Comparison of ENCODE assay signal across 18 cellular contexts in genomic region chr16:12518238-12519004, GRCh38.
"Had no signal": no experiment of that assay in that cellular context is flagged by ENCODE, and none has a peak within 500 bp of the region (broad histone marks: within the 10 kb centered on the region; RNA-seq: fewer than 3 reads in every experiment).

No MANE protein-coding gene starts in this region.

- H3K36me3 ChIP-seq: tibial artery, uterus had no signal

- H3K9me3 ChIP-seq: mucosa of descending colon, tibial artery, uterus had no signal

- H3K4me3 ChIP-seq: mucosa of descending colon, tibial artery, uterus had no signal

- H3K27ac ChIP-seq: tibial artery, uterus had no signal

- DNase-seq: activated B cell treated with CpG ODN at 0.5 μM for 24 hours; activated CD4-positive, alpha-beta memory T cell treated with anti-CD3 and anti-CD28 coated beads, Interleukin-2, amount 10 ng/mL, durations not matched to agents 7 days and 5 days; activated CD4-positive, alpha-beta T cell treated with anti-CD3 and anti-CD28 coated beads for 4 hours; activated CD8-positive, alpha-beta memory T cell treated with anti-CD3 and anti-CD28 coated beads, Interleukin-2, amount 10 ng/mL, durations not matched to agents 7 days and 5 days; activated naive CD4-positive, alpha-beta T cell treated with Interleukin-2 at 50 U/mL for 16 hours; activated naive CD8-positive, alpha-beta T cell treated with anti-CD3 and anti-CD28 coated beads, Interleukin-2, amount 10 ng/mL, durations not matched to agents 7 days and 5 days; amygdala; foreskin melanocyte; glutamatergic neuron; hippocampal formation; mucosa of descending colon; naive thymus-derived CD4-positive, alpha-beta T cell; nucleus accumbens; retina; stimulated activated CD8-positive, alpha-beta memory T cell treated with anti-CD3 and anti-CD28 coated beads, Interleukin-4, amount 100 ng/mL, for 48 hours; stimulated activated naive CD4-positive, alpha-beta T cell treated with Interleukin-2 at 50 U/mL for 16 hours; tibial artery; uterus had no signal

- H3K27me3 ChIP-seq: tibial artery, uterus had no signal

- H3K4me1 ChIP-seq: tibial artery, uterus had no signal

- ATAC-seq: activated CD8-positive, alpha-beta memory T cell treated with anti-CD3 and anti-CD28 coated beads, Interleukin-2, amount 10 ng/mL, durations not matched to agents 7 days and 5 days; mucosa of descending colon; naive thymus-derived CD4-positive, alpha-beta T cell had no signal
